In genomic region chr5:93053825-93054224, GRCh38 we compare ENCODE assay signal across 1 cellular context.
TF ChIP-seq lines count a peak whose summit lies in the region.

No MANE protein-coding gene starts in this region.

TF ChIP-seq in HepG2, 621 proteins besides CTCF, POLR2A, EP300 and RAD21 (continued from another document and continues in another):
- TF ChIP-seq ZBTB33 (CRISPR knock-in tag; IDR thresholded peaks at IDR 0.05) = no peak
- TF ChIP-seq SOX13 (IDR thresholded peaks at IDR 0.05) = no peak
- TF ChIP-seq SOX13 (CRISPR knock-in tag; conservative IDR thresholded peaks at IDR 0.05 in 1 of 2, IDR thresholded peaks at IDR 0.05 in 1 of 2) = peak in 1 of 2 experiments; percentile 36; a peak in 1 of 4 replicates
- peak; percentile 42; the same call in 1 of the 2 replicates for TF ChIP-seq EHMT2 (IDR thresholded peaks at IDR 0.05; ENCODE audit: borderline replicate concordance, low read depth, low read length)
- peak; percentile 80 for TF ChIP-seq RXRB (CRISPR knock-in tag; IDR thresholded peaks at IDR 0.05; ENCODE audit: borderline replicate concordance)
- TF ChIP-seq ZNF580 (CRISPR knock-in tag; IDR thresholded peaks at IDR 0.05; ENCODE audit: borderline replicate concordance, low read depth) = no peak
- TF ChIP-seq TBX3 (IDR thresholded peaks at IDR 0.05; ENCODE audit: borderline replicate concordance) = 0 out of 2 replicates have a peak, but pooled peaks have one; percentile 14
- no peak for TF ChIP-seq SALL1 (CRISPR knock-in tag; IDR thresholded peaks at IDR 0.05)
- TF ChIP-seq RARA (CRISPR knock-in tag; IDR thresholded peaks at IDR 0.05) = peak; percentile 73
- no peak for TF ChIP-seq GABPB1 (CRISPR knock-in tag; IDR thresholded peaks at IDR 0.05)
- TF ChIP-seq FOXP4 (CRISPR knock-in tag; IDR thresholded peaks at IDR 0.05) = peak; percentile 57
- TF ChIP-seq ATF4 (CRISPR knock-in tag; IDR thresholded peaks at IDR 0.05) = peak in 1 of 2 experiments; percentile 40; a peak in 1 of 4 replicates
- no peak for TF ChIP-seq PHB2 (IDR thresholded peaks at IDR 0.05; ENCODE audit: partially characterized antibody)
- TF ChIP-seq DBP (CRISPR knock-in tag; IDR thresholded peaks at IDR 0.05; ENCODE audit: not compliant biosample characterization) = no peak
- TF ChIP-seq POGZ (CRISPR knock-in tag; IDR thresholded peaks at IDR 0.05) = peak; percentile 63; the same call in 1 of the 2 replicates
- no peak for TF ChIP-seq PLRG1 (conservative IDR thresholded peaks at IDR 0.05)
- TF ChIP-seq GATA4 (IDR thresholded peaks at IDR 0.05; ENCODE audit: borderline replicate concordance, low read depth) = no peak
- peak; percentile 38; the same call in 1 of the 2 replicates for TF ChIP-seq AHDC1 (CRISPR knock-in tag; IDR thresholded peaks at IDR 0.05; ENCODE audit: borderline replicate concordance)
- no peak for TF ChIP-seq GATAD1 (CRISPR knock-in tag; IDR thresholded peaks at IDR 0.05)
- no peak for TF ChIP-seq TEF (CRISPR knock-in tag; IDR thresholded peaks at IDR 0.05)
- no peak for TF ChIP-seq SOX6 (IDR thresholded peaks at IDR 0.05)
- peak; percentile 47; the same call in 1 of the 2 replicates for TF ChIP-seq SOX6 (CRISPR knock-in tag; IDR thresholded peaks at IDR 0.05)
- TF ChIP-seq BCL6 (CRISPR knock-in tag; IDR thresholded peaks at IDR 0.05) = peak; percentile 36; the same call in 1 of the 2 replicates
- TF ChIP-seq SOX5 (CRISPR knock-in tag; IDR thresholded peaks at IDR 0.05; ENCODE audit: borderline replicate concordance) = peak; percentile 60; the same call in 1 of the 2 replicates
- TF ChIP-seq PAXIP1 (CRISPR knock-in tag; conservative IDR thresholded peaks at IDR 0.05) = peak; percentile 54
- TF ChIP-seq ZC3H13 (CRISPR knock-in tag; IDR thresholded peaks at IDR 0.05) = no peak
- TF ChIP-seq CEBPG (CRISPR knock-in tag; IDR thresholded peaks at IDR 0.05) = peak; percentile 41; the same call in 1 of the 2 replicates
- TF ChIP-seq ZNF644 (CRISPR knock-in tag; IDR thresholded peaks at IDR 0.05; ENCODE audit: low read depth) = peak; percentile 54; the same call in 1 of the 2 replicates
- TF ChIP-seq CHD2 (IDR thresholded peaks at IDR 0.05; ENCODE audit: low read depth, low read length) = no peak
- TF ChIP-seq MEIS1 (CRISPR knock-in tag; IDR thresholded peaks at IDR 0.05; ENCODE audit: borderline replicate concordance) = no peak
- no peak for TF ChIP-seq ZNF704 (CRISPR knock-in tag; IDR thresholded peaks at IDR 0.05; ENCODE audit: borderline replicate concordance)
- TF ChIP-seq ZBTB20 (CRISPR knock-in tag; IDR thresholded peaks at IDR 0.05; ENCODE audit: borderline replicate concordance, low read depth) = no peak
- 0 out of 4 replicates have a peak, but pooled peaks of 1 of the 2 experiments have one; percentile 28 for TF ChIP-seq KLF16 (CRISPR knock-in tag; IDR thresholded peaks at IDR 0.05)
- TF ChIP-seq SUZ12 (IDR thresholded peaks at IDR 0.05; ENCODE audit: low read depth, low read length) = no peak
- no peak for TF ChIP-seq ZC3H4 (CRISPR knock-in tag; IDR thresholded peaks at IDR 0.05; ENCODE audit: borderline replicate concordance)
- no peak for TF ChIP-seq HOXA3 (CRISPR knock-in tag; IDR thresholded peaks at IDR 0.05)
- peak; percentile 56 for TF ChIP-seq FOSL2 (CRISPR knock-in tag; IDR thresholded peaks at IDR 0.05)
- no peak for TF ChIP-seq ZNF230 (CRISPR knock-in tag; IDR thresholded peaks at IDR 0.05)
- TF ChIP-seq ARNT2 (CRISPR knock-in tag; IDR thresholded peaks at IDR 0.05; ENCODE audit: low read depth) = no peak
- peak; percentile 26 for TF ChIP-seq YY1 (IDR thresholded peaks at IDR 0.05; ENCODE audit: insufficient read depth, insufficient replicate concordance, low read depth, low read length)
- TF ChIP-seq ZNF260 (CRISPR knock-in tag; IDR thresholded peaks at IDR 0.05; ENCODE audit: borderline replicate concordance, low read depth) = no peak
